Comparison of ENCODE assay signal across 14 cellular contexts in genomic region chr11:45930951-45931563, GRCh38. TPM values are rescaled to one million over a fixed set of nuclear protein-coding genes. Genes with fewer than 3 reads are reported as not detected.
DNase-seq lines count a peak whose midpoint lies in the region; ATAC-seq, FAIRE-seq and TF ChIP-seq lines count a peak whose summit lies in the region.
"Had no signal": no experiment of that assay in that cellular context is flagged by ENCODE, and none has a peak within 500 bp of the region (broad histone marks: within the 10 kb centered on the region; RNA-seq: fewer than 3 reads in every experiment).

No MANE protein-coding gene starts in this region.

- FAIRE-seq in GM12892 (lab: Jason Lieb, UNC), result peak; percentile 38
- FAIRE-seq: H1 had no signal

- POLR2A ChIA-PET in naive thymus-derived CD8-positive, alpha-beta T cell (lab: Charles Lee), result interaction anchor here (0.8 to 6.3 kb wide), 3 partner anchors 9 to 54 kb away, joined by 3 to 57 read pairs (median 5); partner anchors contain the start of genes LARGE2 and PEX16

- no peaks in the 10 kb centered on the region for H3K36me3 Mint-ChIP-seq in activated naive CD4-positive, alpha-beta T cell treated with anti-CD3 and anti-CD28 coated beads, Interleukin-2, amount 50 U/mL, for 72 hours
- peaks cover 0 to 40% (median 7%) of the 10 kb centered on the region in 3 donors for H3K36me3 Mint-ChIP-seq in naive thymus-derived CD8-positive, alpha-beta T cell

- peak overlapping the region; percentile 90 for H3K27ac ChIP-seq in BLaER1
- H3K27ac ChIP-seq: ovary had no signal

- H3K36me3 ChIP-seq in BLaER1, result peaks cover 43% of the 10 kb centered on the region
- H3K36me3 ChIP-seq: ovary had no signal

- H3K4me2 ChIP-seq in BLaER1, result peak overlapping the region; percentile 97

- peaks cover 100% of the 10 kb centered on the region for H3K4me1 ChIP-seq in BLaER1

- peaks cover 33% of the 10 kb centered on the region; the same call in 1 of the 2 replicates for H3K27me3 ChIP-seq in BLaER1
- H3K27me3 ChIP-seq: ovary had no signal

- peak overlapping the region in 6 of 10 donors; percentile 3 to 79 (median 56) for H3K4me3 Mint-ChIP-seq in naive thymus-derived CD8-positive, alpha-beta T cell
- H3K4me3 Mint-ChIP-seq: endodermal cell had no signal

- H3K27ac Mint-ChIP-seq in activated naive CD4-positive, alpha-beta T cell treated with anti-CD3 and anti-CD28 coated beads, Interleukin-2, amount 50 U/mL, for 72 hours, result peak overlapping the region; percentile 81
- peak overlapping the region in 9 of 10 donors; percentile 53 to 97 (median 84) for H3K27ac Mint-ChIP-seq in naive thymus-derived CD8-positive, alpha-beta T cell
- H3K27ac Mint-ChIP-seq: endodermal cell had no signal

- H3K9me3 Mint-ChIP-seq in activated naive CD4-positive, alpha-beta T cell treated with anti-CD3 and anti-CD28 coated beads, Interleukin-2, amount 50 U/mL, for 72 hours, result no peaks in the 10 kb centered on the region
- H3K9me3 Mint-ChIP-seq in naive thymus-derived CD8-positive, alpha-beta T cell, result no peaks in the 10 kb centered on the region
- H3K9me3 Mint-ChIP-seq: endodermal cell had no signal

- peaks cover 16 to 64% (median 36%) of the 10 kb centered on the region in 4 donors for H3K4me1 Mint-ChIP-seq in naive thymus-derived CD8-positive, alpha-beta T cell

- no peak for DNase-seq in GM12892 (ENCODE audit: insufficient read length)
- DNase-seq in activated naive CD4-positive, alpha-beta T cell treated with anti-CD3 and anti-CD28 coated beads, Interleukin-2, amount 50 U/mL, for 72 hours (ENCODE audit: low spot score in 2 of 2), result no peak
- peak in 1 of 10 donors; percentile 56 for DNase-seq in naive thymus-derived CD8-positive, alpha-beta T cell
- DNase-seq in NCI-H1105 treated with DMSO at 0.1 percent for 48 hours (lab: John Stamatoyannopoulos, UW), result no peak
- no peak for DNase-seq in stimulated activated naive CD4-positive, alpha-beta T cell (lab: John Stamatoyannopoulos, UW)
- DNase-seq: endodermal cell, SW 1271 had no signal

- peak overlapping the region; percentile 71; the same call in 1 of the 2 replicates for H3K9ac ChIP-seq in BLaER1

- H3K27me3 Mint-ChIP-seq in naive thymus-derived CD8-positive, alpha-beta T cell, result no peaks in the 10 kb centered on the region

- TF ChIP-seq POLR2A in GM12892 (IDR thresholded peaks at IDR 0.05; ENCODE audit: low read depth, low read length), result no peak

- no peak overlapping the region for H3K4me3 ChIP-seq in BLaER1
- H3K4me3 ChIP-seq: heart left ventricle, ovary had no signal

- H4K20me1 ChIP-seq in BLaER1, result peaks cover 18% of the 10 kb centered on the region

- ATAC-seq in activated naive CD4-positive, alpha-beta T cell treated with anti-CD3 and anti-CD28 coated beads, Interleukin-2, amount 50 U/mL, for 72 hours, result no peak
- no peak for ATAC-seq in naive thymus-derived CD8-positive, alpha-beta T cell
- no peak for ATAC-seq in GM18502 (IDR thresholded peaks at IDR 0.05; ENCODE audit: poor library complexity, unreplicated experiment)
- no peak for ATAC-seq in HG02840 (IDR thresholded peaks at IDR 0.05; ENCODE audit: low FRiP score, unreplicated experiment)

- H3K9me3 ChIP-seq in BLaER1, result no peaks in the 10 kb centered on the region
- H3K9me3 ChIP-seq: heart left ventricle, ovary had no signal

RNA-seq across cellular contexts. Expression of gene LARGE2, which starts 8.6 kb away (rescaled TPM):
- not detected for polyA plus RNA-seq in GM12892 (2012; ENCODE audit: missing spikeins)
- 1 to 10 TPM in 1 of 2 donors, under 1 TPM in 1; 0.62 to 1.1 TPM for total RNA-seq in activated naive CD4-positive, alpha-beta T cell treated with anti-CD3 and anti-CD28 coated beads, Interleukin-2, amount 50 U/mL, for 72 hours
- 1 to 10 TPM; 4.1 to 5.6 TPM for total RNA-seq in naive thymus-derived CD8-positive, alpha-beta T cell
- 1 to 10 TPM in 2 of 3 donors, under 1 TPM in 1; 0.71 to 2.0 (median 1.7) TPM for polyA plus RNA-seq in naive thymus-derived CD8-positive, alpha-beta T cell
- total RNA-seq: HT1080 had no signal

RNA-seq across cellular contexts. Expression of gene PEX16, which starts 13.4 kb away (rescaled TPM):
- 14.3 TPM for polyA plus RNA-seq in GM12892 (2012; ENCODE audit: missing spikeins)
- 10 to 100 TPM; 33.9 to 39.4 TPM for total RNA-seq in activated naive CD4-positive, alpha-beta T cell treated with anti-CD3 and anti-CD28 coated beads, Interleukin-2, amount 50 U/mL, for 72 hours
- total RNA-seq in naive thymus-derived CD8-positive, alpha-beta T cell, result 10 to 100 TPM; 66.8 to 74.1 TPM
- 10 to 100 TPM; 46.1 to 54.1 (median 53.2) TPM for polyA plus RNA-seq in naive thymus-derived CD8-positive, alpha-beta T cell

RNA-seq across cellular contexts. Expression of gene FREY1, which starts 24.0 kb away (rescaled TPM):
- polyA plus RNA-seq in GM12892 (2012; ENCODE audit: missing spikeins), result not detected
- total RNA-seq in activated naive CD4-positive, alpha-beta T cell treated with anti-CD3 and anti-CD28 coated beads, Interleukin-2, amount 50 U/mL, for 72 hours, result under 1 TPM; 0.64 to 0.91 TPM
- 1 to 10 TPM; 3.1 to 3.4 TPM for total RNA-seq in naive thymus-derived CD8-positive, alpha-beta T cell
- polyA plus RNA-seq in naive thymus-derived CD8-positive, alpha-beta T cell, result not detected

RNA-seq across cellular contexts. Expression of gene MAPK8IP1, which starts 45.6 kb away (rescaled TPM):
- 0.15 TPM for polyA plus RNA-seq in GM12892 (2012; ENCODE audit: missing spikeins)
- total RNA-seq in activated naive CD4-positive, alpha-beta T cell treated with anti-CD3 and anti-CD28 coated beads, Interleukin-2, amount 50 U/mL, for 72 hours, result under 1 TPM; 0.23 to 0.57 TPM
- 1 to 10 TPM; 1.6 to 2.1 TPM for total RNA-seq in naive thymus-derived CD8-positive, alpha-beta T cell
- not detected for polyA plus RNA-seq in naive thymus-derived CD8-positive, alpha-beta T cell
